Comparison of ENCODE assay signal across 24 cellular contexts in the genomic region with DNA sequence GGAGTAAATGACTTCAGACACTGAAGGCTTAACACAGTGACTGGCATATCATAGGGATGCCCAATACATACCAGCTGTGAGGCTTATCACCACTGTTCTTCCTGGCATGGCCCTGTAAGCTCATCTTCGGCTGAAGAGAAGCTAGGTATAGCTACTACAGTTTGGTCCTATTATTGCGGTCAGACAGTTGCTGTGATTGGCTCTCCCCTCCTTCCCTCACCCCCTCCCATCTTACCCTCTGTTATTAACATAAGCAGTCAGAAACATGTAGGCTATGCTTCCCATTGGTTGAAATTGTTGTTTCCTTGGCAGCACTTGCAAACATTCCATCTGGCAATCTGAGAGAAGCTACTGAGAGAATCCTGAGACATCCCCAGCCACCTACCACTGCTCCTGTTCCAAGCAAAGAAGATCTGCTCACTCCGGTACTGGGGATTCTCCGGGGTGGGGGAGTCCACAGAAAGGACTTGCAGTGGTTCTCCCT. TPM values are rescaled to one million over a fixed set of nuclear protein-coding genes. Genes with fewer than 3 reads are reported as not detected.
DNase-seq lines count a peak whose midpoint lies in the region; ATAC-seq and TF ChIP-seq lines count a peak whose summit lies in the region.
"Had no signal": no experiment of that assay in that cellular context is flagged by ENCODE, and none has a peak within 500 bp of the region (broad histone marks: within the 10 kb centered on the region; RNA-seq: fewer than 3 reads in every experiment).

A gene (plus strand): TSS at position 51 of the 484 bp plus-strand sequence. CDS start 7,331 bp downstream, outside the sequence.

- no peak within 1 kb of the TSS for H2BK20ac ChIP-seq in IMR-90 (ENCODE audit: low read depth, low read length)

- TF ChIP-seq CTCF in IMR-90 (conservative IDR thresholded peaks at IDR 0.05; ENCODE audit: low read depth, low read length) (no peak), PC-3 (conservative IDR thresholded peaks at IDR 0.05; ENCODE audit: low read depth, low read length) (no peak), sigmoid colon (IDR thresholded peaks at IDR 0.05) (no peak)

- H3K79me2 ChIP-seq in GM23248 (ENCODE audit: insufficient read depth) (no peaks in the 10 kb centered on the region), PC-3 (ENCODE audit: low read length) (no peaks in the 10 kb centered on the region)

- no peak within 1 kb of the TSS for H4K8ac ChIP-seq in IMR-90 (ENCODE audit: low read depth in 2 of 2, low read length in 2 of 2)

- dilution Hi-C loops in IMR-90 (cut with HindIII; ENCODE audit: low sequenced_read_pairs, unreplicated experiment): no loop called here

- no peaks in the 10 kb centered on the region for H3K9me2 ChIP-seq in GM23248 (ENCODE audit: insufficient read depth)
- no peaks in the 10 kb centered on the region for H3K9me2 ChIP-seq in PC-3 (replicated peaks; ENCODE audit: low read length)

- in situ Hi-C loops in IMR-90 (cut with MboI; ENCODE audit: low sequenced_read_pairs) (no loop called here), GM23248 (cut with MboI) (no loop called here)

- TF ChIP-seq EP300 in sigmoid colon (IDR thresholded peaks at IDR 0.05): no peak

- no peaks in the 10 kb centered on the region for H3K27me3 ChIP-seq in IMR-90 (ENCODE audit: control insufficient read depth, insufficient read depth, low read length)
- H3K27me3 ChIP-seq in GM23248 (replicated peaks; ENCODE audit: insufficient read depth): no peaks in the 10 kb centered on the region
- H3K27me3 ChIP-seq in PC-3 (ENCODE audit: low read length): no peaks in the 10 kb centered on the region
- no peaks in the 10 kb centered on the region for H3K27me3 ChIP-seq in sigmoid colon
- H3K27me3 ChIP-seq: pancreas had no signal

- no TSS peak for BruUV-seq in IMR-90 (replicated peaks; lab: Mats Ljungman, UMichigan)
- no TSS peak for BruUV-seq in PC-3 (replicated peaks; lab: Mats Ljungman, UMichigan)

- TF ChIP-seq POLR2A in IMR-90 (IDR thresholded peaks at IDR 0.05; ENCODE audit: low read depth, low read length) (no peak), sigmoid colon (IDR thresholded peaks at IDR 0.05) (no peak)

- H3K4me1 ChIP-seq in IMR-90 (ENCODE audit: control insufficient read depth, insufficient read depth, low read length): no peaks in the 10 kb centered on the region
- H3K4me1 ChIP-seq in GM23248 (ENCODE audit: insufficient read depth): no peaks in the 10 kb centered on the region
- no peaks in the 10 kb centered on the region for H3K4me1 ChIP-seq in PC-3 (ENCODE audit: insufficient read depth, low read length)
- H3K4me1 ChIP-seq in sigmoid colon: no peaks in the 10 kb centered on the region
- H3K4me1 ChIP-seq: pancreas had no signal

- CTCF ChIA-PET in IMR-90 (lab: Yijun Ruan, JAX): no interaction called here
- CTCF ChIA-PET in PC-3 (lab: Charles Lee): interaction anchor here (1.0 kb wide), 1 partner anchor 8 kb away, joined by 4 read pairs; no protein-coding TSS in a partner anchor

- H3K4ac ChIP-seq in IMR-90 (ENCODE audit: low read depth, low read length): no peak within 1 kb of the TSS

- no peak within 1 kb of the TSS for H2AK5ac ChIP-seq in IMR-90 (ENCODE audit: low read depth, low read length)

- H3K9me1 ChIP-seq in IMR-90 (ENCODE audit: insufficient read depth, low read length): no peaks in the 10 kb centered on the region

- no peaks in the 10 kb centered on the region for H3K79me1 ChIP-seq in IMR-90 (ENCODE audit: low read depth in 1 of 2, low read length in 2 of 2)

- no peaks in the 10 kb centered on the region for H3K36me3 ChIP-seq in IMR-90 (ENCODE audit: control insufficient read depth, insufficient read depth, low read length)
- no peaks in the 10 kb centered on the region for H3K36me3 ChIP-seq in GM23248 (ENCODE audit: low read depth)
- no peaks in the 10 kb centered on the region for H3K36me3 ChIP-seq in PC-3 (ENCODE audit: low read depth, low read length)
- H3K36me3 ChIP-seq in sigmoid colon: no peaks in the 10 kb centered on the region
- H3K36me3 ChIP-seq: pancreas, thoracic aorta had no signal

- no peak within 1 kb of the TSS for H4K5ac ChIP-seq in IMR-90 (ENCODE audit: low read depth, low read length)

- intact Hi-C loops in IMR-90 (cut with micrococcal nuclease) (no loop called here), PC-3 (cut with micrococcal nuclease) (no loop called here), sigmoid colon (cut with DNase I) (no loop called here)

- H4K91ac ChIP-seq in IMR-90 (ENCODE audit: insufficient read depth, low read depth, low read length): no peak within 1 kb of the TSS

- H3K4me3 ChIP-seq in IMR-90 (ENCODE audit: insufficient read depth, low read depth, low read length): no peak within 1 kb of the TSS
- H3K4me3 ChIP-seq in GM23248: no peak within 1 kb of the TSS
- H3K4me3 ChIP-seq in PC-3 (ENCODE audit: low read length): no peak within 1 kb of the TSS
- H3K4me3 ChIP-seq in sigmoid colon: no peak within 1 kb of the TSS
- H3K4me3 ChIP-seq: pancreas, PC-9, SK-N-MC, thoracic aorta had no signal

- POLR2A ChIA-PET in IMR-90 (lab: Charles Lee; ENCODE audit: unreplicated experiment) (no interaction called here), PC-3 (lab: Charles Lee; ENCODE audit: unreplicated experiment) (no interaction called here)

- H2BK120ac ChIP-seq in IMR-90 (ENCODE audit: low read depth, low read length): no peak within 1 kb of the TSS

- H3K9ac ChIP-seq in IMR-90 (ENCODE audit: low read depth, low read length) (no peak within 1 kb of the TSS), GM23248 (no peak within 1 kb of the TSS), PC-3 (ENCODE audit: low read length) (no peak within 1 kb of the TSS)

- no peak within 1 kb of the TSS for H3K14ac ChIP-seq in IMR-90 (replicated peaks; ENCODE audit: low read depth, low read length)

- peak; percentile 34 for DNase-seq in DMS 273 treated with DMSO at 0.1 percent for 48 hours (lab: John Stamatoyannopoulos, UW)
- peak; percentile 10 for DNase-seq in IMR-90
- peak; percentile 23 for DNase-seq in iPS-NIHi11 (ENCODE audit: low spot score)
- no peak for DNase-seq in GM23248
- DNase-seq in PC-3: no peak
- no peak for DNase-seq in sigmoid colon
- DNase-seq: activated CD4-positive, CD25-positive, alpha-beta regulatory T cell treated with anti-CD3 and anti-CD28 coated beads, Interleukin-2, amount 50 U/mL, for 72 hours; activated T-cell treated with anti-CD3 and anti-CD28 coated beads, Interleukin-2, amount 50 U/mL, for 48 hours; foreskin fibroblast; mammary epithelial cell; MM.1S; naive thymus-derived CD4-positive, alpha-beta T cell; NCI-H187 treated with DMSO at 0.1 percent for 48 hours; NCI-H510A treated with DMSO at 0.1 percent for 48 hours; pancreas; PC-9 had no signal

- H4K20me1 ChIP-seq in IMR-90 (ENCODE audit: insufficient read depth, low read length): no peaks in the 10 kb centered on the region
- H4K20me1 ChIP-seq in GM23248 (ENCODE audit: insufficient read depth): no peaks in the 10 kb centered on the region
- no peaks in the 10 kb centered on the region for H4K20me1 ChIP-seq in PC-3 (ENCODE audit: low read length)

- no peak within 1 kb of the TSS for H2AFZ ChIP-seq in IMR-90 (replicated peaks; ENCODE audit: low read length, poor library complexity)
- H2AFZ ChIP-seq in GM23248: no peak within 1 kb of the TSS
- no peak within 1 kb of the TSS for H2AFZ ChIP-seq in PC-3 (ENCODE audit: low read length)
- H2AFZ ChIP-seq: PC-9 had no signal

- no peaks in the 10 kb centered on the region for H3K9me3 ChIP-seq in IMR-90 (ENCODE audit: control insufficient read depth, insufficient read depth, low read length)
- no peaks in the 10 kb centered on the region for H3K9me3 ChIP-seq in GM23248 (ENCODE audit: low read depth)
- H3K9me3 ChIP-seq in PC-3 (ENCODE audit: low read length): no peaks in the 10 kb centered on the region
- no peaks in the 10 kb centered on the region for H3K9me3 ChIP-seq in sigmoid colon
- H3K9me3 ChIP-seq: pancreas, thoracic aorta had no signal

- H3K27ac ChIP-seq in IMR-90 (ENCODE audit: insufficient read depth, low read length) (no peak within 1 kb of the TSS), GM23248 (no peak within 1 kb of the TSS), PC-3 (ENCODE audit: low read length) (no peak within 1 kb of the TSS), sigmoid colon (no peak within 1 kb of the TSS)
- H3K27ac ChIP-seq: pancreas, PC-9, SK-N-MC, thoracic aorta had no signal

- H3K4me2 ChIP-seq in IMR-90 (ENCODE audit: low read depth, low read length) (no peak within 1 kb of the TSS), GM23248 (ENCODE audit: unreplicated experiment) (no peak within 1 kb of the TSS), PC-3 (ENCODE audit: low read length) (no peak within 1 kb of the TSS)
- H3K4me2 ChIP-seq: PC-9 had no signal

- H2BK15ac ChIP-seq in IMR-90 (ENCODE audit: low read depth, low read length): no peak within 1 kb of the TSS

- H3F3A ChIP-seq in GM23248 (ENCODE audit: insufficient read depth) (no peaks in the 10 kb centered on the region), PC-3 (ENCODE audit: low read length, unreplicated experiment) (no peaks in the 10 kb centered on the region)

- H3K18ac ChIP-seq in IMR-90 (ENCODE audit: low read depth, low read length): no peak within 1 kb of the TSS

- ATAC-seq in IMR-90 (ENCODE audit: low read depth) (peak; percentile 48), SK-N-SH treated with all-trans-retinoic acid at 6 μM for 48 hours (peak; percentile 78), PC-3 (no peak)
- ATAC-seq: HCT116; naive thymus-derived CD4-positive, alpha-beta T cell; pancreas; sciatic nerve; stimulated activated memory B cell treated with anti-CD40 and anti-IgM and Interleukin-4, amounts not matched to agents 10 μg/mL and 1 μg/mL and 100 μg/mL, for 72 hours had no signal

- no CpG with 5 or more reads among the region's 4 CpGs for WGBS in IMR-90 (ENCODE audit: extremely low coverage in 2 of 2, insufficient read length in 1 of 2), 2 experiments
- 37 to 42% methylated on average over 4 of the region's 4 CpGs for WGBS in GM23248 (ENCODE audit: low coverage in 1 of 2, low lambda C conversion rate in 2 of 2, missing lambda C conversion rate in 2 of 2), 2 experiments
- WGBS in sigmoid colon, 2 donors: 70 to 81% methylated on average over 4 of the region's 4 CpGs

- no peak for TF ChIP-seq RAD21 in IMR-90 (IDR thresholded peaks at IDR 0.05; ENCODE audit: low read length)

- H3K23ac ChIP-seq in IMR-90 (ENCODE audit: low read depth, low read length): no peak within 1 kb of the TSS

- H3K56ac ChIP-seq in IMR-90 (ENCODE audit: extremely low read depth, insufficient read depth, low read length): no peak within 1 kb of the TSS

- H2BK5ac ChIP-seq in IMR-90 (ENCODE audit: low read depth, low read length, poor library complexity, severe bottlenecking): no peak within 1 kb of the TSS

- no peak within 1 kb of the TSS for H2AK9ac ChIP-seq in IMR-90 (replicated peaks; ENCODE audit: low read depth, low read length, poor library complexity)

TF ChIP-seq in SK-N-SH treated with all-trans-retinoic acid at 6 μM for 48 hours, 23 proteins besides CTCF, POLR2A, EP300 and RAD21 (continues in another document):
- TF ChIP-seq ZNF8 (CRISPR knock-in tag; IDR thresholded peaks at IDR 0.05) (no peak), ZNF70 (CRISPR knock-in tag; IDR thresholded peaks at IDR 0.05) (no peak)

RNA-seq across cellular contexts. Expression of the gene that starts here (rescaled TPM):
- total RNA-seq in IMR-90 (2012; rRNA removed) (not detected in 2 replicates), PC-3 (2014; rRNA removed) (not detected in 2 replicates), sigmoid colon (not detected)
- polyA plus RNA-seq in IMR-90 (2012; rRNA removed) (not detected in 2 replicates), GM23248 (2016; fragmentation: Nextera tagmentation; extraction: Ambion mirVana) (not detected in 2 replicates), sigmoid colon (not detected)
- polyA plus RNA-seq in IMR-90 (2012; cell fraction: cytosol; rRNA removed): not detected in 2 replicates
- polyA plus RNA-seq in IMR-90 (2012; cell fraction: nucleus; rRNA removed; ENCODE audit: low replicate concordance): not detected in 2 replicates
- total RNA-seq in GM23248 (2014; rRNA removed; shearing (Covaris generic)): not detected in 2 replicates
- total RNA-seq: endothelial cell of umbilical vein; mammary epithelial cell; naive thymus-derived CD4-positive, alpha-beta T cell; pancreas; sciatic nerve; thoracic aorta had no signal
- polyA plus RNA-seq: endothelial cell of umbilical vein; keratinocyte; mammary epithelial cell; naive thymus-derived CD4-positive, alpha-beta T cell; pancreas had no signal

Comparison
In these comparisons a context has a peak if more than half of its experiments do, and no peak if none do; other contexts are left out.
1. Peak in DNase-seq and ATAC-seq in IMR-90; RNA of the gene not detected or under 1 TPM.
2. DNase-seq: peak in DMS 273 treated with DMSO at 0.1 percent for 48 hours (single experiment) and iPS-NIHi11 (single experiment); none in GM23248 (single experiment), PC-3 (single experiment) and sigmoid colon (single experiment).